Comparison of ENCODE assay signal across 8 cellular contexts in genomic region chr18:47149457-47150028, GRCh38. TPM values are rescaled to one million over a fixed set of nuclear protein-coding genes. Genes with fewer than 3 reads are reported as not detected.
A peak's percentile ranks its signal among the peaks of the same experiment; 100 is the strongest.
DNase-seq lines count a peak whose midpoint lies in the region; ATAC-seq, FAIRE-seq and TF ChIP-seq lines count a peak whose summit lies in the region.

No MANE protein-coding gene starts in this region.

- peaks cover 20 to 23% (median 22%) of the 10 kb centered on the region in 3 donors for H3K4me1 ChIP-seq in skeletal muscle tissue (ENCODE audit: control insufficient read depth in 3 of 3, insufficient read depth in 3 of 3, low read length in 3 of 3)

- peak overlapping the region; percentile 69 for H3K4me3 ChIP-seq in BJ (ENCODE audit: low read depth, low read length)
- peak overlapping the region; percentile 91 for H3K4me3 ChIP-seq in iPS-11a (ENCODE audit: low read depth, low read length)
- peak overlapping the region; percentile 82 to 95 (median 95) for H3K4me3 ChIP-seq in skeletal muscle tissue (ENCODE audit: low read length in 3 of 3)

- no peaks in the 10 kb centered on the region for H3K9me3 ChIP-seq in skeletal muscle tissue (ENCODE audit: control insufficient read depth in 3 of 3, low read length in 3 of 3)

- peaks cover 26% of the 10 kb centered on the region for H3K4me1 Mint-ChIP-seq in activated T-helper 2 cell treated with anti-CD3 and anti-CD28 coated beads, Interferon-gamma antibody, Interleukin-2, Interleukin-4, amounts not matched to agents 10 μg/mL and 5 μg/mL and 100 μg/mL, durations not matched to agents 14 hours and 24 hours and 36 hours (ENCODE audit: low read depth)

- peak overlapping the region; percentile 90 to 99 (median 96) for H3K9ac ChIP-seq in skeletal muscle tissue (ENCODE audit: low read depth in 1 of 3, low read length in 3 of 3)

- no peaks in the 10 kb centered on the region for H3K27me3 Mint-ChIP-seq in activated T-helper 2 cell treated with anti-CD3 and anti-CD28 coated beads, Interferon-gamma antibody, Interleukin-2, Interleukin-4, amounts not matched to agents 10 μg/mL and 5 μg/mL and 100 μg/mL, durations not matched to agents 14 hours and 24 hours and 36 hours (ENCODE audit: low read depth)

- H3K36me3 Mint-ChIP-seq in activated T-helper 2 cell treated with anti-CD3 and anti-CD28 coated beads, Interferon-gamma antibody, Interleukin-2, Interleukin-4, amounts not matched to agents 10 μg/mL and 5 μg/mL and 100 μg/mL, durations not matched to agents 14 hours and 24 hours and 36 hours (ENCODE audit: low read depth): peaks cover 19% of the 10 kb centered on the region

- peak overlapping the region; percentile 95 for H3K4me3 Mint-ChIP-seq in activated T-helper 2 cell treated with anti-CD3 and anti-CD28 coated beads, Interferon-gamma antibody, Interleukin-2, Interleukin-4, amounts not matched to agents 10 μg/mL and 5 μg/mL and 100 μg/mL, durations not matched to agents 14 hours and 24 hours and 36 hours (ENCODE audit: low read depth)

- ATAC-seq in HG03196 (IDR thresholded peaks at IDR 0.05; ENCODE audit: unreplicated experiment) (no peak), GM18909 (IDR thresholded peaks at IDR 0.05; ENCODE audit: poor library complexity, unreplicated experiment) (no peak)

- CTCF ChIA-PET in BJ (lab: Yijun Ruan, JAX): interaction anchor here (1.5 kb wide), 1 partner anchor 34 kb away, joined by 4 read pairs; no protein-coding TSS in a partner anchor

- DNase-seq in BJ (ENCODE audit: low read depth) (no peak), HPDE6-E6E7 (ENCODE audit: extremely low spot score) (peak; percentile 6), GM19239 (ENCODE audit: insufficient read length, low spot score) (no peak)
- no peak for DNase-seq in activated T-helper 2 cell treated with anti-CD3 and anti-CD28 coated beads, Interferon-gamma antibody, Interleukin-2, Interleukin-4, amounts not matched to agents 10 μg/mL and 5 μg/mL and 100 μg/mL, durations not matched to agents 14 hours and 24 hours and 36 hours (ENCODE audit: low spot score)

- no peaks in the 10 kb centered on the region for H3K9me3 Mint-ChIP-seq in activated T-helper 2 cell treated with anti-CD3 and anti-CD28 coated beads, Interferon-gamma antibody, Interleukin-2, Interleukin-4, amounts not matched to agents 10 μg/mL and 5 μg/mL and 100 μg/mL, durations not matched to agents 14 hours and 24 hours and 36 hours

- FAIRE-seq in GM19239 (lab: Jason Lieb, UNC): no peak

- intact Hi-C loops in activated T-helper 2 cell treated with anti-CD3 and anti-CD28 coated beads, Interferon-gamma antibody, Interleukin-2, Interleukin-4, amounts not matched to agents 10 μg/mL and 5 μg/mL and 100 μg/mL, durations not matched to agents 14 hours and 24 hours and 36 hours (cut with micrococcal nuclease): loop anchor here (1.0 to 10.0 kb wide), 3 partner anchors 27 to 235 kb away; partner anchors contain the start of genes IER3IP1, KATNAL2 and PIAS2

- POLR2A ChIA-PET in BJ (lab: Charles Lee): interaction anchor here (0.7 kb wide), 1 partner anchor 232 kb away, joined by 3 read pairs; the partner anchor contains the start of genes KATNAL2 and PIAS2

- H3K27me3 ChIP-seq in BJ (ENCODE audit: control insufficient read depth, insufficient read depth, low read length): no peaks in the 10 kb centered on the region
- no peaks in the 10 kb centered on the region for H3K27me3 ChIP-seq in skeletal muscle tissue (ENCODE audit: control insufficient read depth in 3 of 3, insufficient read depth in 3 of 3, low read length in 3 of 3)

- H3K36me3 ChIP-seq in BJ (ENCODE audit: control insufficient read depth, insufficient read depth, low read length) (peaks cover 1% of the 10 kb centered on the region; the same call in 1 of the 2 replicates), skeletal muscle tissue (ENCODE audit: control insufficient read depth in 3 of 3, insufficient read depth in 3 of 3, low read length in 3 of 3) (peaks cover 3 to 10% (median 8%) of the 10 kb centered on the region in 3 donors)

- peak overlapping the region; percentile 92 for H3K27ac Mint-ChIP-seq in activated T-helper 2 cell treated with anti-CD3 and anti-CD28 coated beads, Interferon-gamma antibody, Interleukin-2, Interleukin-4, amounts not matched to agents 10 μg/mL and 5 μg/mL and 100 μg/mL, durations not matched to agents 14 hours and 24 hours and 36 hours

- TF ChIP-seq CTCF in BJ (IDR thresholded peaks at IDR 0.05; ENCODE audit: insufficient read depth, low read depth, low read length): no peak

- peak overlapping the region; percentile 83 for H3K27ac ChIP-seq in skeletal muscle tissue (ENCODE audit: low read depth, low read length)

RNA-seq across cellular contexts. Expression of gene HDHD2, which starts 0.8 kb away (rescaled TPM):
- polyA plus RNA-seq in BJ (2011; rRNA removed): 10.4 and 14.8 TPM in 2 replicates
- 6.4 and 20.0 TPM in 2 replicates for polyA minus RNA-seq in BJ (2011; rRNA and poly(A)+ RNA removed)
- 39.3 and 40.8 TPM in 2 replicates for total RNA-seq in activated T-helper 2 cell treated with anti-CD3 and anti-CD28 coated beads, Interferon-gamma antibody, Interleukin-2, Interleukin-4, amounts not matched to agents 10 μg/mL and 5 μg/mL and 100 μg/mL, durations not matched to agents 14 hours and 24 hours and 36 hours
- total RNA-seq in skeletal muscle tissue: 15.7 TPM

RNA-seq across cellular contexts. Expression of gene IER3IP1, which starts 26.6 kb away (rescaled TPM):
- polyA plus RNA-seq in BJ (2011; rRNA removed): 11.1 and 31.7 TPM in 2 replicates
- 8.7 and 12.7 TPM in 2 replicates for polyA minus RNA-seq in BJ (2011; rRNA and poly(A)+ RNA removed)
- total RNA-seq in activated T-helper 2 cell treated with anti-CD3 and anti-CD28 coated beads, Interferon-gamma antibody, Interleukin-2, Interleukin-4, amounts not matched to agents 10 μg/mL and 5 μg/mL and 100 μg/mL, durations not matched to agents 14 hours and 24 hours and 36 hours: 13.3 and 14.2 TPM in 2 replicates
- total RNA-seq in skeletal muscle tissue: 16.2 TPM
